10 cellular contexts compared by ENCODE assay signal in the genomic region with DNA sequence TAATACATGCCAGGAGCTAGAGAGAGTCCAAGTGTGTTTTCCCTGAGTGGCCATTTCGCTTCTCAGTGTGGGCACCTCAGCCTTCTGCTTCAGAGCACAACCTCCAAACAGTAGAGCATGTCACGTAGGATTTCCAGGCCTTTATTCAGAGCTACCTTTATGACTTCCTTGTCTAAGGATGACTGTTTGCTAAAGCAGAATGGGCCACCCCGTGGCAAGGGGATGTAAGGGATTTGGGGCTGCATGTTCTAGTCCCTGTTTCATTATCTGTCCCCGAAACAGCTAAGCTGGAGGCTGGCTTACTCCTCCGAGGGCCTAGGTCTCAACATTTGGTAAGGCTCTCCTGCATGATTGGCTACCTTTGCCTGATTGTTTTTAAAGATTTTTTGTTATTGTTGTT. TPM values are rescaled to one million over a fixed set of nuclear protein-coding genes. Genes with fewer than 3 reads are reported as not detected.
A peak's percentile ranks its signal among the peaks of the same experiment; 100 is the strongest.
DNase-seq lines count a peak whose midpoint lies in the region; ATAC-seq and TF ChIP-seq lines count a peak whose summit lies in the region.
"Had no signal": no experiment of that assay in that cellular context is flagged by ENCODE, and none has a peak within 500 bp of the region (broad histone marks: within the 10 kb centered on the region; RNA-seq: fewer than 3 reads in every experiment).

No MANE protein-coding gene starts in this region.

- peak; percentile 15 for TF ChIP-seq CTCF in neural progenitor cell (IDR thresholded peaks at IDR 0.05)
- no peak for TF ChIP-seq CTCF in BE2C (IDR thresholded peaks at IDR 0.05; ENCODE audit: low read depth, low read length)

- POLR2A ChIA-PET in activated CD4-positive, alpha-beta memory T cell treated with anti-CD3 and anti-CD28 coated beads, Interleukin-2, amount 10 ng/mL, durations not matched to agents 7 days and 5 days (lab: Charles Lee), result interaction anchor here (0.7 to 3.6 kb wide), 9 partner anchors 22 to 1123 kb away, joined by 3 to 26 read pairs (median 4); a partner anchor contains a TSS

- H2AFZ ChIP-seq in neural progenitor cell (replicated peaks), result no peak overlapping the region

- peaks cover 4% of the 10 kb centered on the region for H3K9me3 Mint-ChIP-seq in activated CD4-positive, alpha-beta memory T cell treated with anti-CD3 and anti-CD28 coated beads, Interleukin-2, amount 10 ng/mL, durations not matched to agents 7 days and 5 days
- H3K9me3 Mint-ChIP-seq in neural progenitor cell, result peaks cover 6% of the 10 kb centered on the region

- H3K4me3 Mint-ChIP-seq in activated CD4-positive, alpha-beta memory T cell treated with anti-CD3 and anti-CD28 coated beads, Interleukin-2, amount 10 ng/mL, durations not matched to agents 7 days and 5 days, result no peak overlapping the region
- H3K4me3 Mint-ChIP-seq in neural progenitor cell, result no peak overlapping the region

- no peak overlapping the region for H3K9ac ChIP-seq in neural progenitor cell

- H3K4me2 ChIP-seq in neural progenitor cell, result no peak overlapping the region

- peaks cover 27% of the 10 kb centered on the region for H3K36me3 Mint-ChIP-seq in activated CD4-positive, alpha-beta memory T cell treated with anti-CD3 and anti-CD28 coated beads, Interleukin-2, amount 10 ng/mL, durations not matched to agents 7 days and 5 days (ENCODE audit: low read depth)
- H3K36me3 Mint-ChIP-seq in neural progenitor cell, result no peaks in the 10 kb centered on the region

- peaks cover 9% of the 10 kb centered on the region for H3F3A ChIP-seq in neural progenitor cell (ENCODE audit: low read depth)

- H3K4me3 ChIP-seq in neural progenitor cell (no peak overlapping the region), BE2C (ENCODE audit: low read depth, low read length) (no peak overlapping the region)

- H3K27ac ChIP-seq in neural progenitor cell, result no peak overlapping the region

- peak overlapping the region; percentile 54 for H3K27ac Mint-ChIP-seq in activated CD4-positive, alpha-beta memory T cell treated with anti-CD3 and anti-CD28 coated beads, Interleukin-2, amount 10 ng/mL, durations not matched to agents 7 days and 5 days
- no peak overlapping the region for H3K27ac Mint-ChIP-seq in neural progenitor cell

- CTCF ChIA-PET in activated CD4-positive, alpha-beta memory T cell treated with anti-CD3 and anti-CD28 coated beads, Interleukin-2, amount 10 ng/mL, durations not matched to agents 7 days and 5 days (lab: Charles Lee), result interaction anchor here (0.7 to 9.1 kb wide), 10 partner anchors 9 to 979 kb away, joined by 3 to 131 read pairs (median 4); a partner anchor contains a TSS

- H3K9me3 ChIP-seq in neural progenitor cell (ENCODE audit: low read depth) (no peaks in the 10 kb centered on the region), BE2C (no peaks in the 10 kb centered on the region)

- peaks cover 58% of the 10 kb centered on the region for H3K79me2 ChIP-seq in neural progenitor cell (ENCODE audit: low read depth)

- no peak for ATAC-seq in HG02588 (IDR thresholded peaks at IDR 0.05; ENCODE audit: unreplicated experiment)

- H3K27me3 Mint-ChIP-seq in activated CD4-positive, alpha-beta memory T cell treated with anti-CD3 and anti-CD28 coated beads, Interleukin-2, amount 10 ng/mL, durations not matched to agents 7 days and 5 days, result no peaks in the 10 kb centered on the region
- peaks cover 3% of the 10 kb centered on the region for H3K27me3 Mint-ChIP-seq in neural progenitor cell (ENCODE audit: insufficient read depth, low read depth)

- H3K4me1 ChIP-seq in neural progenitor cell (peaks cover 18% of the 10 kb centered on the region), BE2C (no peaks in the 10 kb centered on the region; the same call in 1 of the 2 replicates)

- no peaks in the 10 kb centered on the region for H3K36me3 ChIP-seq in neural progenitor cell
- H3K36me3 ChIP-seq in BE2C, result no peaks in the 10 kb centered on the region

- H3K4me1 Mint-ChIP-seq in activated CD4-positive, alpha-beta memory T cell treated with anti-CD3 and anti-CD28 coated beads, Interleukin-2, amount 10 ng/mL, durations not matched to agents 7 days and 5 days, result peaks cover 61% of the 10 kb centered on the region
- H3K4me1 Mint-ChIP-seq in neural progenitor cell, result peaks cover 17% of the 10 kb centered on the region

- H4K20me1 ChIP-seq in neural progenitor cell (ENCODE audit: low read depth), result no peaks in the 10 kb centered on the region

- H3K27me3 ChIP-seq in neural progenitor cell, result no peaks in the 10 kb centered on the region
- H3K27me3 ChIP-seq in BE2C, result no peaks in the 10 kb centered on the region

- peak; percentile 11 for DNase-seq in DMS53 (lab: John Stamatoyannopoulos, UW)
- DNase-seq in DMS53 treated with DMSO at 0.1 percent for 48 hours (lab: John Stamatoyannopoulos, UW; ENCODE audit: unreplicated experiment), result no peak
- DNase-seq in KG1 (lab: John Stamatoyannopoulos, UW), result peak; percentile 44
- DNase-seq in activated CD4-positive, alpha-beta memory T cell treated with anti-CD3 and anti-CD28 coated beads, Interleukin-2, amount 10 ng/mL, durations not matched to agents 7 days and 5 days, result no peak
- peak; percentile 48 for DNase-seq in neural progenitor cell (ENCODE audit: low spot score)
- DNase-seq in superior temporal gyrus (ENCODE audit: extremely low spot score), result no peak
- DNase-seq in BE2C, result no peak
- DNase-seq: 8988T, NCI-H1105 had no signal

RNA-seq across cellular contexts. Expression of a gene that starts 6.0 kb away (rescaled TPM):
- 10 to 100 TPM; 87.4 to 90.5 TPM for total RNA-seq in activated CD4-positive, alpha-beta memory T cell treated with anti-CD3 and anti-CD28 coated beads, Interleukin-2, amount 10 ng/mL, durations not matched to agents 7 days and 5 days
- total RNA-seq in neural progenitor cell (ENCODE audit: low replicate concordance), result 41.0 and 57.5 TPM in 2 replicates
- polyA plus RNA-seq in BE2C (2012; ENCODE audit: insufficient read depth, insufficient read length, low read depth), result 13.6 TPM

Comparison
In these comparisons a context has a peak if more than half of its experiments do, and no peak if none do; other contexts are left out.
1. DNase-seq: peak in DMS53 (single experiment), KG1 (single experiment) and neural progenitor cell (single experiment); none in DMS53 treated with DMSO at 0.1 percent for 48 hours (single experiment), activated CD4-positive, alpha-beta memory T cell treated with anti-CD3 and anti-CD28 coated beads, Interleukin-2, amount 10 ng/mL, durations not matched to agents 7 days and 5 days (single experiment), superior temporal gyrus (single experiment) and BE2C (single experiment).